ENCODE assay signal across 23 cellular contexts in genomic region chr2:120431386-120432292, GRCh38.
DNase-seq lines count a peak whose midpoint lies in the region; ATAC-seq and TF ChIP-seq lines count a peak whose summit lies in the region.
"Had no signal": no experiment of that assay in that cellular context is flagged by ENCODE, and none has a peak within 500 bp of the region (broad histone marks: within the 10 kb centered on the region; RNA-seq: fewer than 3 reads in every experiment).

No MANE protein-coding gene starts in this region.

- no peak for TF ChIP-seq CTCF in heart right ventricle (IDR thresholded peaks at IDR 0.05)
- TF ChIP-seq CTCF in osteocyte (IDR thresholded peaks at IDR 0.05) = no peak

- H3K4me3 Mint-ChIP-seq in osteocyte (ENCODE audit: unreplicated experiment) = no peak overlapping the region
- H3K4me3 Mint-ChIP-seq: CD4-positive, alpha-beta T cell had no signal

- H3K4me1 ChIP-seq in heart right ventricle = no peaks in the 10 kb centered on the region
- H3K4me1 ChIP-seq: HAP-1 had no signal

- ATAC-seq in heart right ventricle (no peak), GM19023 (IDR thresholded peaks at IDR 0.05; ENCODE audit: unreplicated experiment) (no peak)
- ATAC-seq: K562 had no signal

- H3K27me3 Mint-ChIP-seq in osteocyte (ENCODE audit: unreplicated experiment) = peaks cover 58% of the 10 kb centered on the region

- WGBS in heart right ventricle, 2 donors = 86 to 90% methylated on average over 20 of the region's 20 CpGs

- no peaks in the 10 kb centered on the region for H3K36me3 ChIP-seq in heart right ventricle
- H3K36me3 ChIP-seq: BLaER1, HAP-1 had no signal

- H3K36me3 Mint-ChIP-seq in osteocyte (ENCODE audit: unreplicated experiment) = no peaks in the 10 kb centered on the region

- H3K4me3 ChIP-seq in heart right ventricle = no peak overlapping the region
- H3K4me3 ChIP-seq: BLaER1, GM23248, HAP-1, K562 had no signal

- peak; percentile 66 for DNase-seq in cardiac septum (ENCODE audit: low spot score)
- DNase-seq in heart right ventricle = no peak
- DNase-seq in islet precursor cell = peak; percentile 29
- DNase-seq in stimulated activated CD8-positive, alpha-beta memory T cell treated with anti-CD3 and anti-CD28 coated beads, Interleukin-4, amount 100 ng/mL, for 48 hours = peak; percentile 9
- no peak for DNase-seq in NCI-H2171 treated with DMSO at 0.1 percent for 48 hours (lab: John Stamatoyannopoulos, UW)
- DNase-seq in osteocyte (ENCODE audit: extremely low spot score, unreplicated experiment) = no peak
- DNase-seq: CD4-positive, alpha-beta T cell; GM23248; MV-4-11; NCI-H1105 treated with DMSO at 0.1 percent for 48 hours; NCI-H146; NCI-H1930; NCI-H2107; NCI-H446; NCI-H524 treated with DMSO at 0.1 percent for 48 hours; NCI-H774; NK-92 treated with Interleukin-12 subunit alpha and Interleukin-12 subunit beta, amount 100 ng/mL, for 24 hours; SHP77 had no signal

- H3K27me3 ChIP-seq in heart right ventricle = peaks cover 0 to 37% (median 8%) of the 10 kb centered on the region in 7 donors
- H3K27me3 ChIP-seq: BLaER1 had no signal

- H3K9me3 ChIP-seq in heart right ventricle = no peaks in the 10 kb centered on the region
- H3K9me3 ChIP-seq: BLaER1, HAP-1 had no signal

- no peaks in the 10 kb centered on the region for H3K9me3 Mint-ChIP-seq in osteocyte (ENCODE audit: unreplicated experiment)
- H3K9me3 Mint-ChIP-seq: CD4-positive, alpha-beta T cell had no signal

- H3K27ac Mint-ChIP-seq in osteocyte (ENCODE audit: unreplicated experiment) = no peak overlapping the region
- H3K27ac Mint-ChIP-seq: CD4-positive, alpha-beta T cell had no signal

- intact Hi-C loops in cardiac septum (cut with DNase I) (no loop called here), heart right ventricle (cut with DNase I) (no loop called here)

- no peaks in the 10 kb centered on the region for H3K4me1 Mint-ChIP-seq in osteocyte (ENCODE audit: unreplicated experiment)

- no peak overlapping the region for H3K27ac ChIP-seq in heart right ventricle
- H3K27ac ChIP-seq: BLaER1, GM23248, RWPE1 had no signal

Comparison
In these comparisons a context has a peak if more than half of its experiments do, and no peak if none do; other contexts are left out.
1. DNase-seq: peak in cardiac septum (single experiment), islet precursor cell (single experiment) and stimulated activated CD8-positive, alpha-beta memory T cell treated with anti-CD3 and anti-CD28 coated beads, Interleukin-4, amount 100 ng/mL, for 48 hours (single experiment); none in heart right ventricle (0 of 2), NCI-H2171 treated with DMSO at 0.1 percent for 48 hours (single experiment) and osteocyte (single experiment).